8 cellular contexts compared by ENCODE assay signal in the genomic region with DNA sequence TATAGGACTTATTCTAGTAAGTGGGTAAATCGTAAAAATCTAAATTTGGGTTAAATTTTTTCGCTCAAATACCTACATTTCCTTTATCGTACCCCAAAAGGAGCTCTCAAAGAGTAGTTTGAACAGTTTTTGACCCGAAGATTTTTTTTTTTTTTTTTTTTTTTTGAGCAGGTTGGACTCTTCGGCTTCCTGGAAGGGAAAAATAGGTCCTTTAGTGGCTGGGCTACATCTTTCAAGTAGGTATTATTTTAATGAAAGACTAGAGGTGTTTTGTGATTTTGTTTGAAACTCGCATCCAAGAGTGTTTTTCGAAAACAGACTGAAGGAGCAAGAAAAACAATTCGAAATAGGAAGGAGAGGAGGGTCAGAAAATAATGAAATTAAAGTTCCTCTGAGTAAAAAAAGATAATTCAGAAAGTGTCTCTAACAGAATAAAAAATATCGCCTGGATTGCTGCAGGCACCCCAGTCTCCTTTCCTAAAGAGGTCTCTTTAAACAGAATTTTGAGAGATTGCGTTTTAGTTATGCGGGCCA. TPM values are rescaled to one million over a fixed set of nuclear protein-coding genes. Genes with fewer than 3 reads are reported as not detected.
DNase-seq lines count a peak whose midpoint lies in the region; ATAC-seq and TF ChIP-seq lines count a peak whose summit lies in the region.

No MANE protein-coding gene starts in this region.

- no peaks in the 10 kb centered on the region for H3K27me3 ChIP-seq in colonic mucosa

- H3K4me3 ChIP-seq in NB4 (ENCODE audit: low read depth, low read length) (peak overlapping the region; percentile 96), colonic mucosa (peak overlapping the region; percentile 63)

- H3K36me3 ChIP-seq in colonic mucosa = no peaks in the 10 kb centered on the region

- TF ChIP-seq POLR2A in NB4 (IDR thresholded peaks at IDR 0.05; ENCODE audit: extremely low read depth, insufficient read length) = no peak

- peak overlapping the region; percentile 99 for H3K27ac ChIP-seq in colonic mucosa

- intact Hi-C loops in colonic mucosa (cut with DNase I) = no loop called here

- H3K9ac ChIP-seq in colonic mucosa (ENCODE audit: low read depth in 2 of 2, low read length in 2 of 2) = peak overlapping the region; percentile 82 to 96

- H3K27me3 Mint-ChIP-seq in naive B cell = no peaks in the 10 kb centered on the region

- peaks cover 23 to 25% of the 10 kb centered on the region in 2 donors for H3K36me3 Mint-ChIP-seq in naive B cell

- ATAC-seq in naive B cell (ENCODE audit: low read depth in 2 of 2) = no peak
- ATAC-seq in GM18867 (IDR thresholded peaks at IDR 0.05; ENCODE audit: unreplicated experiment) = no peak
- no peak for ATAC-seq in esophagus mucosa
- ATAC-seq in HG03175 (IDR thresholded peaks at IDR 0.05; ENCODE audit: unreplicated experiment) = no peak

- DNase-seq in EH (ENCODE audit: low read depth) = peak; percentile 25
- peak; percentile 34 for DNase-seq in NB4 (ENCODE audit: low read depth)
- DNase-seq in colonic mucosa = no peak
- no peak for DNase-seq in naive B cell
- no peak for DNase-seq in ureter (ENCODE audit: low spot score)

- peak overlapping the region; percentile 96 to 99 (median 98) for H3K27ac Mint-ChIP-seq in naive B cell

- no peaks in the 10 kb centered on the region for H3K9me3 ChIP-seq in colonic mucosa

- TF ChIP-seq CTCF in NB4 (IDR thresholded peaks at IDR 0.05; ENCODE audit: low read depth, low read length) (no peak), colonic mucosa (IDR thresholded peaks at IDR 0.05) (no peak)

- peaks cover 42 to 48% (median 47%) of the 10 kb centered on the region in 3 donors for H3K4me1 Mint-ChIP-seq in naive B cell

- H3K4me1 ChIP-seq in colonic mucosa = peaks cover 6% of the 10 kb centered on the region

- H3K9me3 Mint-ChIP-seq in naive B cell = no peaks in the 10 kb centered on the region

- H3K4me3 Mint-ChIP-seq in naive B cell = peak overlapping the region; percentile 92 to 99 (median 96)

RNA-seq across cellular contexts. Expression of gene CDKN1B, which starts 6.0 kb away (rescaled TPM):
- total RNA-seq in colonic mucosa (10 to 100 TPM; 52.1 to 54.0 TPM), esophagus mucosa (20.4 TPM), ureter (52.8 TPM)
- 10 to 100 TPM in 4 of 6 donors, 1 to 10 TPM in 2; 4.7 to 26.8 (median 14.5) TPM for polyA plus RNA-seq in naive B cell (ENCODE audit: low read depth in 6 of 6)

RNA-seq across cellular contexts. Expression of gene GPR19, which starts 27.2 kb away (rescaled TPM):
- under 1 TPM; 0.74 to 0.96 TPM for total RNA-seq in colonic mucosa
- polyA plus RNA-seq in naive B cell (ENCODE audit: low read depth in 6 of 6) = under 1 TPM in 3 of 6 donors, not detected in 3; 0.16 to 0.52 (median 0.30) TPM
- 0.36 TPM for total RNA-seq in esophagus mucosa
- not detected for total RNA-seq in ureter

Comparison
In these comparisons a context has a peak if more than half of its experiments do, and no peak if none do; other contexts are left out.
1. DNase-seq: peak in EH (single experiment) and NB4 (single experiment); none in colonic mucosa (single experiment), naive B cell (single experiment) and ureter (single experiment).